In the genomic region with DNA sequence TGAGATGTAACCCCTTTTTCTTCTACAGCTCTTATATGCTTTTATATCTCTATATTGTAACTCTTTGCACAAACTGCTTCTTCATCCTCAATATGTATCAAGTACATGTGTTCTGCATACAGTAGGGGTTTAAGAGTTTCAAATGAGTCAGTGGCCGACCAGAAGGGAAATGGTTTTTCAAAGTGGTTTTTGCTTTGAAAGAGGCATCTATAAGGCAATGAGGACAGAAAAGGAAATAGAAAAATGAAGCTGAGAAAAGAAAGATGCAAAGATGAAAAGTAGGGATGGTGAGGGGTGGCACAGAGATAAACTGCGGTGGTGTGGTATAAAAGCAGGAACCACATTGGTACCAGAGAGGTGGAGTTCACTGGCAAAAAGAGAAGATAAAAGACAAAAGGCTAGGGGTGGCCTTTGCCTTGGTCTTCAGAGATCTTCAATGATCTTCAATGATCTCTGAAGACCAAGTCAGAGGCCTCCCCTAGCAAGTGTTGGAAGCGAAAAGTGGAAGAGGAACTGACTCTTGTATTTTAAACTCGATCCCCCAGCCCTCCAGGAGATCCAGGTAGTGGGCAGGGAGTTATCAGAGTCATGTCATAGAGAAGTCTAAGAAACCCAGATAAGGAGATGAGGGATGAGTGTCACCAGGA, we compare ENCODE assay signal across 12 cellular contexts.
DNase-seq lines count a peak whose midpoint lies in the region; ATAC-seq lines count a peak whose summit lies in the region.
"Had no signal": no experiment of that assay in that cellular context is flagged by ENCODE, and none has a peak within 500 bp of the region (broad histone marks: within the 10 kb centered on the region; RNA-seq: fewer than 3 reads in every experiment).

No MANE protein-coding gene starts in this region.

- no peak for DNase-seq in epithelial cell of prostate (ENCODE audit: low read depth, low spot score)
- no peak for DNase-seq in NCI-H2081 treated with DMSO at 0.1 percent for 48 hours (lab: John Stamatoyannopoulos, UW)
- no peak for DNase-seq in NCI-H1694 (lab: John Stamatoyannopoulos, UW)
- DNase-seq in GDM1 (lab: John Stamatoyannopoulos, UW), result no peak
- DNase-seq: activated B cell treated with CpG ODN at 0.5 μM for 24 hours, amniotic stem cell, mucosa of descending colon had no signal

- ATAC-seq in GM18873 (IDR thresholded peaks at IDR 0.05; ENCODE audit: low FRiP score, unreplicated experiment) (peak; percentile 68), GM21723 (IDR thresholded peaks at IDR 0.05; ENCODE audit: unreplicated experiment) (peak; percentile 83), HG03565 (IDR thresholded peaks at IDR 0.05; ENCODE audit: unreplicated experiment) (peak; percentile 75), GM18517 (IDR thresholded peaks at IDR 0.05; ENCODE audit: unreplicated experiment) (no peak)
- ATAC-seq: mucosa of descending colon had no signal

- peak overlapping the region; percentile 100 for H3K27ac ChIP-seq in epithelial cell of prostate
- H3K27ac ChIP-seq: SJSA1 had no signal
